23 cellular contexts compared by ENCODE assay signal in the genomic region with DNA sequence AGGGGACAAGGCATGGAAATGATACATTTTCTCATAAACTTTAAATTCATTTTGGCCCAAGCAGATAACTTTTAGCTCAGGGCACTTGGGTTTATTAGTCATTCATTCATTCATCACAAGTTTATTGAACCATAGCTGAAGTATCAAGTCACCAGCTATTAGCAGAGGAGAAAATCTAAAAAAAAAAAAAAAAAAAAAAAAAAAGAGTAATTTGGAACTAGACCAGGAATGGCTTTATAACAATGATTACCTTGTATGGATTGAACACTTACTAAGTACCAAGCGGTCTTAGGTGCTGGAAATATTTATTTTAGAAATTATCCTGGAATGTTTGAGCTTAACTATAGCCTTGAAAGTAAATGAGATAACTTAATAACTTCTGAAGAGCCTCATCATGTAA.
DNase-seq lines count a peak whose midpoint lies in the region; TF ChIP-seq lines count a peak whose summit lies in the region.
"Had no signal": no experiment of that assay in that cellular context is flagged by ENCODE, and none has a peak within 500 bp of the region (broad histone marks: within the 10 kb centered on the region; RNA-seq: fewer than 3 reads in every experiment).

No MANE protein-coding gene starts in this region.

- H3K27ac ChIP-seq in HEK293 (ENCODE audit: extremely low read depth, low read depth, low read length) (no peak overlapping the region), adrenal gland (peak overlapping the region in 3 of 5 donors; percentile 70 to 84 (median 75)), rectal smooth muscle tissue (ENCODE audit: low read depth, low read length) (peak overlapping the region; percentile 63), brain microvascular endothelial cell (no peak overlapping the region), colonic mucosa (no peak overlapping the region), coronary artery (no peak overlapping the region)
- H3K27ac ChIP-seq: BLaER1 had no signal

- H3K4me1 ChIP-seq in HEK293 (ENCODE audit: control insufficient read depth, insufficient read depth, low read length) (no peaks in the 10 kb centered on the region), adrenal gland (replicated peaks in 1 of 2) (peaks cover 0 to 27% of the 10 kb centered on the region in 2 donors), rectal smooth muscle tissue (ENCODE audit: control insufficient read depth, insufficient read depth, low read length) (peaks cover 8% of the 10 kb centered on the region), colonic mucosa (no peaks in the 10 kb centered on the region)
- H3K4me1 ChIP-seq: BLaER1 had no signal

- H3K27me3 ChIP-seq in adrenal gland (no peaks in the 10 kb centered on the region), rectal smooth muscle tissue (ENCODE audit: control insufficient read depth, insufficient read depth, low read length) (no peaks in the 10 kb centered on the region), brain microvascular endothelial cell (replicated peaks) (no peaks in the 10 kb centered on the region), colonic mucosa (no peaks in the 10 kb centered on the region)
- H3K27me3 ChIP-seq: BLaER1 had no signal

- in situ Hi-C loops in brain microvascular endothelial cell (cut with HindIII; ENCODE audit: low pct_ligation_motif_present, low sequenced_read_pairs): no loop called here

- TF ChIP-seq CTCF in HEK293 (tag by site-specific recombination; IDR thresholded peaks at IDR 0.05): no peak
- TF ChIP-seq CTCF in adrenal gland (IDR thresholded peaks at IDR 0.05): no peak
- TF ChIP-seq CTCF in brain microvascular endothelial cell (IDR thresholded peaks at IDR 0.05; ENCODE audit: low read depth, low read length, missing control alignments): no peak
- no peak for TF ChIP-seq CTCF in colonic mucosa (IDR thresholded peaks at IDR 0.05)
- no peak for TF ChIP-seq CTCF in coronary artery (IDR thresholded peaks at IDR 0.05)

- CTCF ChIA-PET in HEK293 (lab: Yijun Ruan, JAX): interaction anchor here (0.5 kb wide), 1 partner anchor 58 kb away, joined by 3 read pairs; no protein-coding TSS in a partner anchor

- H3K9ac ChIP-seq in rectal smooth muscle tissue (ENCODE audit: low read length) (no peak overlapping the region), colonic mucosa (ENCODE audit: low read depth in 2 of 2, low read length in 2 of 2) (no peak overlapping the region)
- H3K9ac ChIP-seq: BLaER1, SK-N-SH had no signal

- no peak for TF ChIP-seq POLR2A in adrenal gland (IDR thresholded peaks at IDR 0.05)

- H3K4me3 ChIP-seq in HEK293 (ENCODE audit: low read depth, low read length) (no peak overlapping the region), adrenal gland (no peak overlapping the region), rectal smooth muscle tissue (ENCODE audit: low read length) (no peak overlapping the region), brain microvascular endothelial cell (ENCODE audit: low read depth, low read length) (no peak overlapping the region), colonic mucosa (no peak overlapping the region), coronary artery (no peak overlapping the region)
- H3K4me3 ChIP-seq: BLaER1, K562 had no signal

- 59 to 86% (median 68%) methylated on average over 1 of the region's 1 CpG for WGBS in adrenal gland, 4 donors

- H3K9me3 ChIP-seq in HEK293 (ENCODE audit: control insufficient read depth, insufficient read depth, low read depth, low read length) (no peaks in the 10 kb centered on the region), adrenal gland (replicated peaks in 1 of 3) (no peaks in the 10 kb centered on the region), colonic mucosa (no peaks in the 10 kb centered on the region)
- H3K9me3 ChIP-seq: BLaER1, SK-N-SH had no signal

- DNase-seq in adrenal gland: no peak
- peak; percentile 65 for DNase-seq in kidney tubule cell (ENCODE audit: low spot score)
- DNase-seq in brain microvascular endothelial cell: no peak
- DNase-seq in colonic mucosa: no peak
- no peak for DNase-seq in coronary artery (ENCODE audit: low spot score)
- no peak for DNase-seq in DMS53 treated with DMSO at 0.1 percent for 48 hours (lab: John Stamatoyannopoulos, UW; ENCODE audit: unreplicated experiment)
- DNase-seq: CD4-positive, CD25-positive, alpha-beta regulatory T cell; EL; GDM1; Kasumi-1; MV-4-11; NCI-H1105; NCI-H1436 treated with DMSO at 0.1 percent for 48 hours; NCI-H187 treated with DMSO at 0.1 percent for 48 hours; NCI-H2171 treated with DMSO at 0.1 percent for 48 hours; NCI-H345; NCI-H510A treated with DMSO at 0.1 percent for 48 hours; NCI-H748 treated with DMSO at 0.1 percent for 48 hours; SK-N-SH had no signal

- intact Hi-C loops in adrenal gland (cut with DNase I) (no loop called here), colonic mucosa (cut with DNase I) (no loop called here)

- H3K36me3 ChIP-seq in HEK293 (ENCODE audit: control insufficient read depth in 2 of 2, insufficient read depth in 1 of 2, low read length in 2 of 2): peaks cover 0 to 10% of the 10 kb centered on the region in 2 experiments; a peak in 1 of 3 replicates
- H3K36me3 ChIP-seq in adrenal gland (replicated peaks in 1 of 2): no peaks in the 10 kb centered on the region
- no peaks in the 10 kb centered on the region for H3K36me3 ChIP-seq in rectal smooth muscle tissue (ENCODE audit: control insufficient read depth, insufficient read depth, low read length)
- H3K36me3 ChIP-seq in brain microvascular endothelial cell (replicated peaks): no peaks in the 10 kb centered on the region
- no peaks in the 10 kb centered on the region for H3K36me3 ChIP-seq in colonic mucosa
- H3K36me3 ChIP-seq: BLaER1 had no signal

- POLR2A ChIA-PET in HEK293 (lab: Yijun Ruan, JAX): no interaction called here

TF ChIP-seq in HEK293, 187 proteins besides CTCF, POLR2A, EP300 and RAD21:
- no peak for TF ChIP-seq RBAK (tag by site-specific recombination; IDR thresholded peaks at IDR 0.05)
- TF ChIP-seq, protein P1, sequence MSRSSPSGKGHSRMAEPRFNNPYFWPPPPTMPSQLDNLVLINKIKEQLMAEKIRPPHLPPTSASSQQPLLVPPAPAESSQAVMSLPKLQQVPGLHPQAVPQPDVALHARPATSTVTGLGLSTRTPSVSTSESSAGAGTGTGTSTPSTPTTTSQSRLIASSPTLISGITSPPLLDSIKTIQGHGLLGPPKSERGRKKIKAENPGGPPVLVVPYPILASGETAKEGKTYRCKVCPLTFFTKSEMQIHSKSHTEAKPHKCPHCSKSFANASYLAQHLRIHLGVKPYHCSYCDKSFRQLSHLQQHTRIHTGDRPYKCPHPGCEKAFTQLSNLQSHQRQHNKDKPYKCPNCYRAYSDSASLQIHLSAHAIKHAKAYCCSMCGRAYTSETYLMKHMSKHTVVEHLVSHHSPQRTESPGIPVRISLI (tag by site-specific recombination; IDR thresholded peaks at IDR 0.05): peak; percentile 51; the same call in 1 of the 2 replicates

Comparison
In these comparisons a context has a peak if more than half of its experiments do, and no peak if none do; other contexts are left out.
1. H3K27ac ChIP-seq: peak in adrenal gland (3 of 5) and rectal smooth muscle tissue (single experiment); none in HEK293 (single experiment), brain microvascular endothelial cell (single experiment), colonic mucosa (single experiment) and coronary artery (0 of 2).